ENCODE assay signal across 9 cellular contexts in the genomic region with DNA sequence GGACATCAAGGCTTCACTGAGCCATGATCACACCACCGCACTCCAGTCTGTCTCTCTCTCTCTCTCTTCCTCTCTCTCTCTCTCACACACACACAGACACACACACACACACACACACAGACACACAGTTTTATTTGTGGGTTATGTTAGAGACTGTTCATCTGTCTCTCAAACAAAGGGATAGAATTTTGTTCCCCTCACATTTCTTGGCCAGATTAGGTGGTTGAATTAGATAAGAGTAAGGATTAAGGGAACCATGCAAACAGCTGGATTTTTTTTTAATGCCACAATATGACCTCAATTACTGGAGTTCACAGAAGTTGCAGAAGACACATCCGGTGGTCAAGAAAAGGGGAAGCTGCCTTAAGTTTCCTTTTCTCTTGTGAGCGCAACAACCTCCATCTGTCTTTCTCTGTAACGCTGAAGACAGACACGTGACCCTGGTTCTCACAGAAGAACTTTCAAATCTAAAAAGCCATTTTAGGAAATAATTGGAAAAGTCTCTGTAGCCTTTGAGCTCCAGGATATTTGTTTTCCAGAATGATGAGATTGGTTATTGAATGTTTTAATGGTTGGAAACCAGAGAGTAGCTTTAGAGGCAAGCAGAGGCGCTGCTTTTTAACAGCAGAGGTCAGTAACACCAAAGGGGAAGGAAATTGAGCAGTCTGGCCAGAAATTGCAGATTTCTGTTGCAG. TPM values are rescaled to one million over a fixed set of nuclear protein-coding genes. Genes with fewer than 3 reads are reported as not detected.
A peak's percentile ranks its signal among the peaks of the same experiment; 100 is the strongest.
DNase-seq lines count a peak whose midpoint lies in the region; ATAC-seq, FAIRE-seq and TF ChIP-seq lines count a peak whose summit lies in the region.
"Had no signal": no experiment of that assay in that cellular context is flagged by ENCODE, and none has a peak within 500 bp of the region (broad histone marks: within the 10 kb centered on the region; RNA-seq: fewer than 3 reads in every experiment).

No MANE protein-coding gene starts in this region.

- in situ Hi-C loops in GM23248 (cut with MboI): no loop called here

- CTCF ChIA-PET in A549 (lab: Yijun Ruan, JAX): interaction anchor here (0.5 to 2.5 kb wide), 32 partner anchors 9 to 450 kb away, joined by 3 to 16 read pairs (median 4); partner anchors contain the start of gene PHF3

- DNase-seq in A549 (ENCODE audit: low read depth in 1 of 2, low spot score in 1 of 2): peak in 1 of 2 experiments; percentile 57
- peak; percentile 3 for DNase-seq in GM04504 (ENCODE audit: low read depth)
- peak; percentile 57 for DNase-seq in GM23248
- peak; percentile 75 for DNase-seq in Karpas-422
- peak; percentile 62 for DNase-seq in amniotic epithelial cell (ENCODE audit: low read depth)
- DNase-seq in kidney epithelial cell (ENCODE audit: low read depth): no peak
- peak in 1 of 2 donors; percentile 41 for DNase-seq in upper lobe of left lung
- no peak for DNase-seq in frontal cortex (ENCODE audit: low spot score in 2 of 2)

- no peak for TF ChIP-seq EP300 in A549 (IDR thresholded peaks at IDR 0.05)
- no peak for TF ChIP-seq EP300 in upper lobe of left lung (IDR thresholded peaks at IDR 0.05)

- POLR2A ChIA-PET in A549 (lab: Yijun Ruan, JAX): no interaction called here

- TF ChIP-seq POLR2A in A549 (IDR thresholded peaks at IDR 0.05; ENCODE audit: low read length) (no peak), upper lobe of left lung (IDR thresholded peaks at IDR 0.05) (no peak)

- TF ChIP-seq RAD21 in A549 (conservative IDR thresholded peaks at IDR 0.05 in 1 of 2, IDR thresholded peaks at IDR 0.05 in 1 of 2): peak; percentile 83 to 94

- H2AFZ ChIP-seq in GM23248: peak overlapping the region; percentile 34; the same call in 1 of the 2 replicates
- H2AFZ ChIP-seq in Karpas-422 (ENCODE audit: low read length): no peak overlapping the region

- TF ChIP-seq CTCF in A549 (IDR thresholded peaks at IDR 0.05) (peak; percentile 60), kidney epithelial cell (IDR thresholded peaks at IDR 0.05; ENCODE audit: insufficient read depth, low read length, poor library complexity, severe bottlenecking) (peak; percentile 70), upper lobe of left lung (IDR thresholded peaks at IDR 0.05) (peak in 5 of 6 experiments; percentile 29 to 56 (median 51))

- WGBS in A549 (ENCODE audit: missing lambda C conversion rate): 52% methylated on average over 6 of the region's 6 CpGs
- WGBS in GM23248 (ENCODE audit: low coverage in 1 of 2, low lambda C conversion rate in 2 of 2, missing lambda C conversion rate in 2 of 2), 2 experiments: 61 to 63% methylated on average over 6 of the region's 6 CpGs
- 22 to 25% methylated on average over 6 of the region's 6 CpGs for WGBS in upper lobe of left lung, 2 donors

- H3F3A ChIP-seq in GM23248 (ENCODE audit: insufficient read depth): no peaks in the 10 kb centered on the region; the same call in 1 of the 2 replicates

- H3K4me3 ChIP-seq in A549 (no peak overlapping the region), GM23248 (no peak overlapping the region), Karpas-422 (ENCODE audit: low read length) (peak overlapping the region; percentile 12; the same call in 1 of the 2 replicates), kidney epithelial cell (ENCODE audit: low read depth, low read length) (no peak overlapping the region), upper lobe of left lung (no peak overlapping the region)
- H3K4me3 ChIP-seq: skin epidermis had no signal

- H3K9me3 ChIP-seq in A549 (no peaks in the 10 kb centered on the region), GM23248 (ENCODE audit: low read depth) (no peaks in the 10 kb centered on the region), Karpas-422 (ENCODE audit: low read length) (no peaks in the 10 kb centered on the region), upper lobe of left lung (no peaks in the 10 kb centered on the region)

- no peaks in the 10 kb centered on the region for H4K20me1 ChIP-seq in GM23248 (ENCODE audit: insufficient read depth)
- H4K20me1 ChIP-seq in Karpas-422 (ENCODE audit: insufficient read depth, low read depth, low read length): no peaks in the 10 kb centered on the region

- H3K27me3 ChIP-seq in GM23248 (replicated peaks; ENCODE audit: insufficient read depth): no peaks in the 10 kb centered on the region
- no peaks in the 10 kb centered on the region for H3K27me3 ChIP-seq in Karpas-422 (ENCODE audit: low read length)
- no peaks in the 10 kb centered on the region for H3K27me3 ChIP-seq in kidney epithelial cell (ENCODE audit: control insufficient read depth, insufficient read depth, low read length)
- H3K27me3 ChIP-seq in upper lobe of left lung: no peaks in the 10 kb centered on the region

- FAIRE-seq in A549 (lab: Jason Lieb, UNC) (no peak), frontal cortex (lab: Jason Lieb, UNC) (no peak)

- ATAC-seq in A549 (peak; percentile 83 to 89), upper lobe of left lung (ENCODE audit: low FRiP score in 2 of 2) (peak; percentile 69 to 87)

- H3K9ac ChIP-seq in GM23248 (no peak overlapping the region), Karpas-422 (ENCODE audit: low read length) (no peak overlapping the region)

- no peaks in the 10 kb centered on the region for H3K36me3 ChIP-seq in GM23248 (ENCODE audit: low read depth)
- no peaks in the 10 kb centered on the region for H3K36me3 ChIP-seq in Karpas-422 (ENCODE audit: insufficient read depth, low read length)
- H3K36me3 ChIP-seq in kidney epithelial cell (ENCODE audit: control insufficient read depth, insufficient read depth, low read length): no peaks in the 10 kb centered on the region
- no peaks in the 10 kb centered on the region for H3K36me3 ChIP-seq in upper lobe of left lung

- H3K9me2 ChIP-seq in GM23248 (ENCODE audit: insufficient read depth) (no peaks in the 10 kb centered on the region), Karpas-422 (replicated peaks; ENCODE audit: insufficient read depth, low read length) (no peaks in the 10 kb centered on the region)

- H3K27ac ChIP-seq in A549: peak overlapping the region; percentile 31 to 79; a peak in 4 of 6 replicates
- H3K27ac ChIP-seq in GM23248: no peak overlapping the region
- H3K27ac ChIP-seq in Karpas-422 (ENCODE audit: low read length): no peak overlapping the region
- H3K27ac ChIP-seq in upper lobe of left lung: peak overlapping the region; percentile 37 to 65 (median 54)

- peaks cover 60% of the 10 kb centered on the region for H3K4me1 ChIP-seq in A549
- H3K4me1 ChIP-seq in GM23248 (ENCODE audit: insufficient read depth): peaks cover 12% of the 10 kb centered on the region
- H3K4me1 ChIP-seq in Karpas-422 (ENCODE audit: low read length): peaks cover 15% of the 10 kb centered on the region
- H3K4me1 ChIP-seq in upper lobe of left lung: peaks cover 0 to 14% (median 6%) of the 10 kb centered on the region in 4 donors

- H3K79me2 ChIP-seq in GM23248 (ENCODE audit: insufficient read depth) (no peaks in the 10 kb centered on the region), Karpas-422 (ENCODE audit: low read length) (no peaks in the 10 kb centered on the region)

- H3K4me2 ChIP-seq in A549 (peak overlapping the region; percentile 22), GM23248 (ENCODE audit: unreplicated experiment) (no peak overlapping the region), Karpas-422 (ENCODE audit: low read depth, low read length, poor library complexity, severe bottlenecking) (peak overlapping the region; percentile 51)

TF ChIP-seq in A549, 52 proteins besides CTCF, POLR2A, EP300 and RAD21:
- TF ChIP-seq ZFP36 (IDR thresholded peaks at IDR 0.05; ENCODE audit: borderline replicate concordance, partially characterized antibody) (no peak), SMC3 (IDR thresholded peaks at IDR 0.05) (peak; percentile 77)

RNA-seq across cellular contexts. Expression of gene LGSN, which starts 33.0 kb away (rescaled TPM):
- polyA plus RNA-seq in A549 (2011; rRNA removed) (37.6 and 39.2 TPM in 2 replicates), A549 (2017; fragmentation: RNase III; extraction: RNeasy Plus Mini Kit Qiagen cat#74134 plus additional on column Dnase treatment) (8.1 to 11.2 TPM (median 9.8 TPM) in 3 replicates), GM23248 (2016; fragmentation: Nextera tagmentation; extraction: Ambion mirVana) (not detected in 2 replicates)
- 2.1 and 2.4 TPM in 2 replicates for polyA plus RNA-seq in A549 (2012; cell fraction: cytosol; rRNA removed)
- 7.1 and 10.6 TPM in 2 replicates for polyA plus RNA-seq in A549 (2012; cell fraction: nucleus; rRNA removed)
- polyA minus RNA-seq in A549 (2011; rRNA and poly(A)+ RNA removed): 25.8 and 26.7 TPM in 2 replicates
- not detected in 2 replicates for total RNA-seq in GM23248 (2014; rRNA removed; shearing (Covaris generic))
- not detected in 2 replicates for total RNA-seq in Karpas-422 (2014; rRNA removed; shearing (Covaris generic); ENCODE audit: low replicate concordance)
- total RNA-seq in kidney epithelial cell (not detected in 2 replicates), upper lobe of left lung (1 to 10 TPM in 2 of 6 donors, under 1 TPM in 4; 0.17 to 2.1 (median 0.86) TPM), frontal cortex (0.82 TPM)

Comparison
In these comparisons a context has a peak if more than half of its experiments do, and no peak if none do; other contexts are left out.
1. DNase-seq: peak in GM04504 (single experiment), GM23248 (single experiment), Karpas-422 (single experiment) and amniotic epithelial cell (single experiment); none in kidney epithelial cell (single experiment) and frontal cortex (0 of 2).
2. H3K27ac ChIP-seq: peak in A549 (2 of 2) and upper lobe of left lung (4 of 4); none in GM23248 (single experiment) and Karpas-422 (single experiment).
3. Peak in every context shown above with its lines, with median percentiles within 50 percentile points of each other: CTCF ChIP-seq.